Comparison of ENCODE assay signal across 1 cellular context in genomic region chr1:10377365-10378029, GRCh38.
A peak's percentile ranks its signal among the peaks of the same experiment; 100 is the strongest.
TF ChIP-seq lines count a peak whose summit lies in the region.

No MANE protein-coding gene starts in this region.

TF ChIP-seq in GM12878, 131 proteins besides CTCF, POLR2A, EP300 and RAD21:
- TF ChIP-seq SMC3 (IDR thresholded peaks at IDR 0.05; ENCODE audit: borderline replicate concordance, low read length) (peak; percentile 70), IKZF2 (IDR thresholded peaks at IDR 0.05) (0 out of 4 replicates have a peak, but pooled peaks of 1 of the 2 experiments have one; percentile 30), RUNX3 (IDR thresholded peaks at IDR 0.05; ENCODE audit: low read length) (peak; percentile 15; the same call in 1 of the 2 replicates), ZNF24 (IDR thresholded peaks at IDR 0.05) (peak; percentile 26; the same call in 1 of the 2 replicates), YY1 (IDR thresholded peaks at IDR 0.05; ENCODE audit: low read depth, low read length) (peak; percentile 66; the same call in 1 of the 2 replicates), SPI1 (IDR thresholded peaks at IDR 0.05; ENCODE audit: borderline replicate concordance, insufficient read depth, low read depth, low read length) (peak; percentile 82)
